8 cellular contexts compared by ENCODE assay signal in the genomic region with DNA sequence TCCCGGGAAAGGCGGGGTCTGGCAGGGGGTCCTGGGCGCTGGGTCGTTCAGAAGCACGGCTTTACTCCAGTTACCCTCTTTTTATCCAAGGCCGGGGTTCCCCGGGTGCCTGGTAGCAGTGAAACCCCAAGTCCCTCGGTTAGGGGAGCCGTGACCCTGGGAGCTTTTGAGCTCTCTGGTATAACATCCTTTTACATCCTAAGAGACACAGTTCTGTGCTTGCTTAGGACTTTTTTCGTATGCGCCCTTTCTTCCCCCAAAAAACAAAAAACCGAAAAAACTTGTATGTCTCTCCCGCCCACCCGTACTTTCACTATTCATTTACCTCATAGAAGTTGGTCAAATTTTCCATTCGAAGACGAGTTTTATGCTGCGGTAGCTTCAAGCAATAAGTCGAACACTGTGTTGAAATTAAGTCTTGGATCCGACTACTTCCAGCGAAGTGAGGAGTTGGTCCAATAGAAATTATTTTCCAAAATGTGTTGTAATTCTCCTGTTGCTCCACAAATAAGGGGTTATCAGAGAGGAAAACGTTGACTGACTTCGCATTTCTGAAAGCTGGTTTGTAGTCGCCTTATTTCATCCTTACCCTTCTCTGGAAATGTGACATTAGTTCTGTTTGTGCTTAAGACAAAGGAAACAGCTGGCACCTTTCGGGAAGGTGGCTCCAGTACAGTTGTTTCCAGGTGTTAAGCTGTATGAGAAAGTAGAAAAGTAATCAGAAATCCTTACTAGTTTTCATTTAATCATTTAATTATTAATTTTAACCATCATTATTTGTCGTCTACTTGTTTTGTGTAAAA. TPM values are rescaled to one million over a fixed set of nuclear protein-coding genes. Genes with fewer than 3 reads are reported as not detected.
DNase-seq lines count a peak whose midpoint lies in the region; ATAC-seq, FAIRE-seq and TF ChIP-seq lines count a peak whose summit lies in the region.

No MANE protein-coding gene starts in this region.

- intact Hi-C loops in Caco-2 (cut with micrococcal nuclease; ENCODE audit: unreplicated experiment): loop anchor here (1.0 to 10.0 kb wide), 6 partner anchors 124 to 370 kb away; no protein-coding TSS in a partner anchor
- intact Hi-C loops in HepG2 (cut with micrococcal nuclease; ENCODE audit: unreplicated experiment): loop anchor here (1.0 to 10.0 kb wide), 3 partner anchors 392 to 1474 kb away; no protein-coding TSS in a partner anchor

- peaks cover 6% of the 10 kb centered on the region for H3K4me1 Mint-ChIP-seq in Caco-2 (ENCODE audit: low read depth, unreplicated experiment)

- H3K9me3 ChIP-seq in Caco-2 (no peaks in the 10 kb centered on the region), HepG2 (ENCODE audit: low read length) (no peaks in the 10 kb centered on the region)

- ATAC-seq in GM19467 (IDR thresholded peaks at IDR 0.05; ENCODE audit: unreplicated experiment) (peak; percentile 3), HG03521 (IDR thresholded peaks at IDR 0.05; ENCODE audit: unreplicated experiment) (peak; percentile 4), HepG2 (peak; percentile 1)

- H3K9me3 Mint-ChIP-seq in Caco-2 (ENCODE audit: unreplicated experiment): no peaks in the 10 kb centered on the region

- FAIRE-seq in HepG2 (lab: Jason Lieb, UNC): no peak

- peak overlapping the region; percentile 81 for H3K4me3 ChIP-seq in Caco-2 (ENCODE audit: low read depth, low read length)
- H3K4me3 ChIP-seq in HepG2 (replicated peaks in 1 of 3; ENCODE audit: insufficient read depth in 1 of 3, low read depth in 2 of 3, low read length in 3 of 3): peak overlapping the region; percentile 89 to 99 (median 99)

- peaks cover 21% of the 10 kb centered on the region for H4K20me1 ChIP-seq in HepG2 (ENCODE audit: insufficient read depth, low read length)

- peaks cover 9% of the 10 kb centered on the region for H3K36me3 Mint-ChIP-seq in Caco-2 (ENCODE audit: insufficient read depth, unreplicated experiment)

- TSS peak; percentile 37 for BruUV-seq in Caco-2 (replicated peaks; lab: Mats Ljungman, UMichigan)
- no TSS peak for BruUV-seq in HepG2 (replicated peaks; lab: Mats Ljungman, UMichigan)

- CTCF ChIA-PET in Caco-2 (lab: Charles Lee): interaction anchor here (1.2 to 1.3 kb wide), 2 partner anchors 17 to 202 kb away, joined by 3 read pairs; no protein-coding TSS in a partner anchor
- CTCF ChIA-PET in HepG2 (lab: Yijun Ruan, JAX; ENCODE audit: low intra/inter-chr PET ratio, low total read pairs): interaction anchor here (1.4 kb wide), 1 partner anchor 628 kb away, joined by 4 read pairs; no protein-coding TSS in a partner anchor

- TF ChIP-seq CTCF in Caco-2 (IDR thresholded peaks at IDR 0.05; ENCODE audit: insufficient read depth in 1 of 2, low read depth in 1 of 2, low read length in 1 of 2, severe bottlenecking in 1 of 2, unreplicated experiment in 1 of 2): no peak
- no peak for TF ChIP-seq CTCF in HepG2 (CRISPR knock-in tag; IDR thresholded peaks at IDR 0.05)

- peaks cover 67% of the 10 kb centered on the region for H3K79me2 ChIP-seq in HepG2 (ENCODE audit: insufficient read depth, low read length)

- no peaks in the 10 kb centered on the region for H3K27me3 ChIP-seq in Caco-2 (replicated peaks; ENCODE audit: control insufficient read depth, insufficient read depth, low read length)
- H3K27me3 ChIP-seq in HepG2 (ENCODE audit: control insufficient read depth in 1 of 2, insufficient read depth in 2 of 2, low read length in 2 of 2): no peaks in the 10 kb centered on the region; a peak in 1 of 5 replicates

- peak overlapping the region; percentile 68 for H3K27ac ChIP-seq in HepG2 (ENCODE audit: extremely low read length, insufficient read depth, low read length)

- 1% methylated on average over 23 of the region's 25 CpGs for WGBS in HepG2 (ENCODE audit: low lambda C conversion rate)

- peak overlapping the region; percentile 7 for H2AFZ ChIP-seq in HepG2 (ENCODE audit: low read length)

- TF ChIP-seq POLR2A in HepG2 (IDR thresholded peaks at IDR 0.05; ENCODE audit: insufficient read depth in 1 of 2, low read depth in 2 of 2, low read length in 2 of 2): no peak; a peak in 1 of 4 replicates

- peak overlapping the region; percentile 81 for H3K4me3 Mint-ChIP-seq in Caco-2 (ENCODE audit: unreplicated experiment)

- H3K27ac Mint-ChIP-seq in Caco-2 (ENCODE audit: unreplicated experiment): peak overlapping the region; percentile 24

- H3K4me1 ChIP-seq in Caco-2: peaks cover 12% of the 10 kb centered on the region
- peaks cover 15% of the 10 kb centered on the region for H3K4me1 ChIP-seq in HepG2 (ENCODE audit: insufficient read depth, low read length)

- peak overlapping the region; percentile 83 for H3K4me2 ChIP-seq in HepG2 (ENCODE audit: low read depth, low read length)

- peak overlapping the region; percentile 83 for H3K9ac ChIP-seq in HepG2 (ENCODE audit: insufficient read depth, low read depth, low read length)

- DNase-seq in Caco-2 (no peak), SW480 (ENCODE audit: low spot score) (peak; percentile 26), cerebellar cortex (ENCODE audit: low spot score) (peak; percentile 46), HepG2 (ENCODE audit: low spot score) (peak; percentile 33), NCI-H510A treated with DMSO at 0.1 percent for 48 hours (lab: John Stamatoyannopoulos, UW) (no peak)
- DNase-seq in stimulated activated CD8-positive, alpha-beta memory T cell treated with anti-CD3 and anti-CD28 coated beads, Interleukin-15, amount 100 ng/mL, for 24 hours (ENCODE audit: low read depth): peak; percentile 13

- H3K27me3 Mint-ChIP-seq in Caco-2 (ENCODE audit: insufficient read depth, unreplicated experiment): peaks cover 8% of the 10 kb centered on the region

- no peaks in the 10 kb centered on the region; the same call in 1 of the 2 replicates for H3K36me3 ChIP-seq in Caco-2 (ENCODE audit: control insufficient read depth, insufficient read depth, low read length)
- peaks cover 0 to 2% of the 10 kb centered on the region in 2 experiments; a peak in 2 of 5 replicates for H3K36me3 ChIP-seq in HepG2 (replicated peaks in 1 of 2; ENCODE audit: control insufficient read depth in 1 of 2, insufficient read depth in 2 of 2, low read length in 2 of 2)

- in situ Hi-C loops in HepG2 (cut with HindIII; ENCODE audit: extremely low pct_ligation_motif_present, low pct_unique_long_range_greater_than_20kb): loop anchor here (10.0 kb wide), 1 partner anchor 384 kb away; no protein-coding TSS in a partner anchor

- TF ChIP-seq EP300 in HepG2 (IDR thresholded peaks at IDR 0.05; ENCODE audit: low read depth in 2 of 2, low read length in 2 of 2) (no peak), HepG2 (CRISPR knock-in tag; IDR thresholded peaks at IDR 0.05; ENCODE audit: borderline replicate concordance) (no peak)

- TF ChIP-seq RAD21 in HepG2 (CRISPR knock-in tag; IDR thresholded peaks at IDR 0.05): no peak

- POLR2A ChIA-PET in Caco-2 (lab: Charles Lee) (interaction anchor here (0.5 kb wide), 1 partner anchor 202 kb away, joined by 5 read pairs; no protein-coding TSS in a partner anchor), HepG2 (lab: Yijun Ruan, JAX) (interaction anchor here (1.0 to 1.4 kb wide), 4 partner anchors 27 to 146 kb away, joined by 3 to 5 read pairs (median 4); no protein-coding TSS in a partner anchor)

TF ChIP-seq in HepG2, 621 proteins besides CTCF, POLR2A, EP300 and RAD21 (continues in another document):
- TF ChIP-seq ELF4 (CRISPR knock-in tag; IDR thresholded peaks at IDR 0.05; ENCODE audit: borderline replicate concordance) (0 out of 2 replicates have a peak, but pooled peaks have one; percentile 51), ZNF616 (CRISPR knock-in tag; IDR thresholded peaks at IDR 0.05; ENCODE audit: low read depth) (no peak), ATRX (CRISPR knock-in tag; IDR thresholded peaks at IDR 0.05; ENCODE audit: borderline replicate concordance) (no peak), ZBTB20 (CRISPR knock-in tag; IDR thresholded peaks at IDR 0.05; ENCODE audit: borderline replicate concordance, low read depth) (peak; percentile 5; the same call in 1 of the 2 replicates), NR2F6 (IDR thresholded peaks at IDR 0.05) (peak; percentile 31; the same call in 1 of the 2 replicates), NR2F6 (CRISPR knock-in tag; IDR thresholded peaks at IDR 0.05) (no peak), MBD4 (IDR thresholded peaks at IDR 0.05; ENCODE audit: borderline replicate concordance, low read length) (peak; percentile 63; the same call in 1 of the 2 replicates)
- TF ChIP-seq, protein P1, sequence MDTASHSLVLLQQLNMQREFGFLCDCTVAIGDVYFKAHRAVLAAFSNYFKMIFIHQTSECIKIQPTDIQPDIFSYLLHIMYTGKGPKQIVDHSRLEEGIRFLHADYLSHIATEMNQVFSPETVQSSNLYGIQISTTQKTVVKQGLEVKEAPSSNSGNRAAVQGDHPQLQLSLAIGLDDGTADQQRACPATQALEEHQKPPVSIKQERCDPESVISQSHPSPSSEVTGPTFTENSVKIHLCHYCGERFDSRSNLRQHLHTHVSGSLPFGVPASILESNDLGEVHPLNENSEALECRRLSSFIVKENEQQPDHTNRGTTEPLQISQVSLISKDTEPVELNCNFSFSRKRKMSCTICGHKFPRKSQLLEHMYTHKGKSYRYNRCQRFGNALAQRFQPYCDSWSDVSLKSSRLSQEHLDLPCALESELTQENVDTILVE (CRISPR knock-in tag; IDR thresholded peaks at IDR 0.05): no peak

RNA-seq across cellular contexts. Expression of gene MAN1A1, which starts 0.8 kb away (rescaled TPM):
- 28.7 and 28.9 TPM in 2 replicates for total RNA-seq in Caco-2 (2022)
- 98.7 and 156 TPM in 2 replicates for total RNA-seq in HepG2 (2016; rRNA removed; fragmentation: Illumina TruSeq; extraction: Trizol)
- total RNA-seq in HepG2 (2016; cell fraction: cytosol; rRNA removed; fragmentation: Illumina TruSeq; extraction: Trizol; ENCODE audit: low read depth): 8.0 and 9.3 TPM in 2 replicates
- 92.1 and 154 TPM in 2 replicates for total RNA-seq in HepG2 (2016; cell fraction: insoluble cytoplasmic fraction; rRNA removed; fragmentation: Illumina TruSeq; extraction: Trizol)
- total RNA-seq in HepG2 (2016; cell fraction: membrane; rRNA removed; fragmentation: Illumina TruSeq; extraction: Trizol): 35.4 and 40.1 TPM in 2 replicates
- total RNA-seq in HepG2 (2016; cell fraction: nucleus; rRNA removed; fragmentation: Illumina TruSeq; extraction: Trizol): 183 and 203 TPM in 2 replicates
- 192 and 236 TPM in 2 replicates for polyA plus RNA-seq in HepG2 (2011; rRNA removed)
- polyA plus RNA-seq in HepG2 (2011; cell fraction: cytosol; rRNA removed): 99.8 and 148 TPM in 2 replicates
- 62.7 and 77.6 TPM in 2 replicates for polyA plus RNA-seq in HepG2 (2011; cell fraction: nucleus; rRNA removed)
- 214 and 224 TPM in 2 replicates for polyA plus RNA-seq in HepG2 (2012)
- 6.6 and 6.7 TPM in 2 replicates for polyA plus RNA-seq in HepG2 (2016; cell fraction: cytosol; fragmentation: Illumina TruSeq; extraction: Trizol; ENCODE audit: low read depth)
- 106 and 111 TPM in 2 replicates for polyA plus RNA-seq in HepG2 (2016; cell fraction: insoluble cytoplasmic fraction; fragmentation: Illumina TruSeq; extraction: Trizol; ENCODE audit: low read depth)
- 19.3 and 22.4 TPM in 2 replicates for polyA plus RNA-seq in HepG2 (2016; cell fraction: membrane; fragmentation: Illumina TruSeq; extraction: Trizol; ENCODE audit: low read depth)
- 218 and 229 TPM in 2 replicates for polyA plus RNA-seq in HepG2 (2016; cell fraction: nucleus; fragmentation: Illumina TruSeq; extraction: Trizol; ENCODE audit: insufficient read depth, low read depth)
- polyA minus RNA-seq in HepG2 (2011; rRNA and poly(A)+ RNA removed; ENCODE audit: low replicate concordance): 0.70 and 113 TPM in 2 replicates
- 203 TPM in 2 replicates for polyA minus RNA-seq in HepG2 (2011; cell fraction: cytosol; rRNA and poly(A)+ RNA removed)
- polyA minus RNA-seq in HepG2 (2011; cell fraction: nucleus; rRNA and poly(A)+ RNA removed): 222 and 223 TPM in 2 replicates

Comparison
In these comparisons a context has a peak if more than half of its experiments do, and no peak if none do; other contexts are left out.
1. DNase-seq: peak in SW480 (single experiment), cerebellar cortex (single experiment), HepG2 (single experiment) and stimulated activated CD8-positive, alpha-beta memory T cell treated with anti-CD3 and anti-CD28 coated beads, Interleukin-15, amount 100 ng/mL, for 24 hours (single experiment); none in Caco-2 (0 of 2) and NCI-H510A treated with DMSO at 0.1 percent for 48 hours (single experiment).
2. Peak in every context shown above with its lines, with median percentiles within 50 percentile points of each other: ATAC-seq.